16 cellular contexts compared by ENCODE assay signal in the genomic region with DNA sequence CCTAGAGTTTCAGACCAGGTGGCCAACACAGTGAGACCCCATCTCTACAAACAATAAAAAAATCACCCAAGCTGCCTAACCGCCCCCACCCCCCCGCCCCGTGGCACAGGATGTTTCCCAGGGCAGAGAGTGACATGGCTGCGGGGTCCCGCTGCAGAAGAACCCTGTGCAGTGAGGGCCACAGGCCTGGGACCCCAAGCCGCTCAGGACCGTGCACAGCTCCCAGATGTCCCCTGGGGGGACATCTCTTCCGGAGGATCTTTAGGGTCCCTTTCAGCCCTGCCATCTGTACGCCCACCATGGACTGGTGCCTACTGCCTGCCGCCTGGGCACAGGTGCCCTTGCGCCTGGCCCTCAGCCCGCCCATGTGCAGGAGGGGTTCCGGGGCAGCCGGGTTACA.
DNase-seq lines count a peak whose midpoint lies in the region; ATAC-seq and TF ChIP-seq lines count a peak whose summit lies in the region.
"Had no signal": no experiment of that assay in that cellular context is flagged by ENCODE, and none has a peak within 500 bp of the region (broad histone marks: within the 10 kb centered on the region; RNA-seq: fewer than 3 reads in every experiment).

No MANE protein-coding gene starts in this region.

- H2BK15ac ChIP-seq in mesendoderm (replicated peaks; ENCODE audit: low read depth): no peak overlapping the region

- H3K27ac Mint-ChIP-seq in WTC11 (no peak overlapping the region), type B pancreatic cell (no peak overlapping the region)
- H3K27ac Mint-ChIP-seq: CD14-positive monocyte; CD8-positive, alpha-beta T cell; H9 had no signal

- H3K4me1 Mint-ChIP-seq in WTC11 (no peaks in the 10 kb centered on the region), type B pancreatic cell (ENCODE audit: unreplicated experiment) (no peaks in the 10 kb centered on the region)
- H3K4me1 Mint-ChIP-seq: CD14-positive monocyte had no signal

- H3K27ac ChIP-seq in coronary artery: no peak overlapping the region
- H3K27ac ChIP-seq in lower lobe of right lung: no peak overlapping the region
- no peak overlapping the region for H3K27ac ChIP-seq in heart right ventricle
- no peak overlapping the region for H3K27ac ChIP-seq in mesendoderm (ENCODE audit: low read depth, low read length)
- H3K27ac ChIP-seq: A549 had no signal

- H3K79me2 ChIP-seq in mesendoderm (ENCODE audit: control insufficient read depth, insufficient read depth, low read length): no peaks in the 10 kb centered on the region

- no peak overlapping the region for H3K4me2 ChIP-seq in mesendoderm (ENCODE audit: low read length)
- H3K4me2 ChIP-seq: A549 had no signal

- no peak for TF ChIP-seq CTCF in WTC11 (IDR thresholded peaks at IDR 0.05)
- TF ChIP-seq CTCF in coronary artery (IDR thresholded peaks at IDR 0.05): no peak
- no peak for TF ChIP-seq CTCF in lower lobe of right lung (IDR thresholded peaks at IDR 0.05)
- no peak for TF ChIP-seq CTCF in type B pancreatic cell (conservative IDR thresholded peaks at IDR 0.05)
- TF ChIP-seq CTCF in heart right ventricle (IDR thresholded peaks at IDR 0.05): no peak

- H3K23ac ChIP-seq in mesendoderm (ENCODE audit: low read length): no peak overlapping the region

- H3K27me3 ChIP-seq in lower lobe of right lung (ENCODE audit: low read depth): no peaks in the 10 kb centered on the region
- peaks cover 0 to 43% (median 20%) of the 10 kb centered on the region in 7 donors for H3K27me3 ChIP-seq in heart right ventricle
- H3K27me3 ChIP-seq in mesendoderm (ENCODE audit: insufficient read depth, low read length, poor library complexity): no peaks in the 10 kb centered on the region

- H2AK5ac ChIP-seq in mesendoderm (ENCODE audit: low read length): no peak overlapping the region

- H3K36me3 ChIP-seq in lower lobe of right lung (no peaks in the 10 kb centered on the region), heart right ventricle (no peaks in the 10 kb centered on the region), mesendoderm (ENCODE audit: control insufficient read depth, insufficient read depth, low read length) (no peaks in the 10 kb centered on the region)

- H3K4ac ChIP-seq in mesendoderm (ENCODE audit: low read depth, low read length): no peak overlapping the region

- DNase-seq in WTC11 (ENCODE audit: low spot score) (peak; percentile 5), coronary artery (ENCODE audit: low spot score) (peak; percentile 46), lower lobe of right lung (peak; percentile 17), type B pancreatic cell (ENCODE audit: extremely low spot score, unreplicated experiment) (peak; percentile 53), heart right ventricle (no peak), mesendoderm (no peak), DMS53 (lab: John Stamatoyannopoulos, UW) (no peak)
- DNase-seq: CD8-positive, alpha-beta T cell; COR-L47; DMS153; DND-41; GDM1; GOT3; H9 had no signal

- 83 to 85% methylated on average over 14 of the region's 14 CpGs for WGBS in heart right ventricle, 2 donors
- WGBS in mesendoderm (ENCODE audit: extremely low coverage, insufficient coverage, low lambda C conversion rate): no CpG with 5 or more reads among the region's 14 CpGs

- CTCF ChIA-PET in WTC11 (lab: Charles Lee): no interaction called here

- H3K9me3 Mint-ChIP-seq in WTC11 (peaks cover 39% of the 10 kb centered on the region), type B pancreatic cell (no peaks in the 10 kb centered on the region)
- H3K9me3 Mint-ChIP-seq: CD8-positive, alpha-beta T cell; H9 had no signal

- no peak overlapping the region for H3K18ac ChIP-seq in mesendoderm (ENCODE audit: low read length)

- peaks cover 14% of the 10 kb centered on the region for H3K27me3 Mint-ChIP-seq in WTC11 (ENCODE audit: low read depth)
- H3K27me3 Mint-ChIP-seq in type B pancreatic cell: peaks cover 52% of the 10 kb centered on the region

- H4K5ac ChIP-seq in mesendoderm (ENCODE audit: low read length): no peak overlapping the region

- POLR2A ChIA-PET in WTC11 (lab: Charles Lee): no interaction called here

- no peaks in the 10 kb centered on the region for H3K4me1 ChIP-seq in lower lobe of right lung
- no peaks in the 10 kb centered on the region for H3K4me1 ChIP-seq in heart right ventricle
- H3K4me1 ChIP-seq in mesendoderm (ENCODE audit: control insufficient read depth, low read depth, low read length): no peaks in the 10 kb centered on the region
- H3K4me1 ChIP-seq: A549 had no signal

- no peak overlapping the region for H3K9ac ChIP-seq in mesendoderm (ENCODE audit: low read length)

- ATAC-seq in WTC11 (no peak), lower lobe of right lung (no peak), heart right ventricle (no peak)
- ATAC-seq: CD8-positive, alpha-beta T cell had no signal

- intact Hi-C loops in lower lobe of right lung (cut with DNase I): no loop called here
- intact Hi-C loops in heart right ventricle (cut with DNase I): no loop called here

- H3K4me3 Mint-ChIP-seq in WTC11 (no peak overlapping the region), type B pancreatic cell (no peak overlapping the region)
- H3K4me3 Mint-ChIP-seq: CD14-positive monocyte; CD8-positive, alpha-beta T cell; H9 had no signal

- H3K9me3 ChIP-seq in lower lobe of right lung (no peaks in the 10 kb centered on the region), heart right ventricle (no peaks in the 10 kb centered on the region)
- H3K9me3 ChIP-seq: A549 had no signal

- no peak overlapping the region for H3K4me3 ChIP-seq in coronary artery
- H3K4me3 ChIP-seq in lower lobe of right lung: no peak overlapping the region
- no peak overlapping the region for H3K4me3 ChIP-seq in heart right ventricle
- H3K4me3 ChIP-seq in mesendoderm (ENCODE audit: low read length): no peak overlapping the region
- H3K4me3 ChIP-seq: A549 had no signal

- H4K8ac ChIP-seq in mesendoderm (ENCODE audit: low read depth, low read length): no peak overlapping the region

- no peak overlapping the region for H2BK120ac ChIP-seq in mesendoderm (ENCODE audit: low read depth, low read length)

- no peak overlapping the region for H2BK5ac ChIP-seq in mesendoderm (ENCODE audit: low read length)

- peaks cover 16% of the 10 kb centered on the region for H3K36me3 Mint-ChIP-seq in WTC11
- no peaks in the 10 kb centered on the region for H3K36me3 Mint-ChIP-seq in type B pancreatic cell
- H3K36me3 Mint-ChIP-seq: CD14-positive monocyte; CD8-positive, alpha-beta T cell had no signal

- no peak overlapping the region for H3K56ac ChIP-seq in mesendoderm (ENCODE audit: low read length)

- H3K79me1 ChIP-seq in mesendoderm (ENCODE audit: low read length): no peaks in the 10 kb centered on the region

TF ChIP-seq in WTC11, 78 proteins besides CTCF, POLR2A, EP300 and RAD21 (continues in another document):
- TF ChIP-seq ZNF121 (CRISPR knock-in tag; IDR thresholded peaks at IDR 0.05) (no peak), ZNF219 (CRISPR knock-in tag; IDR thresholded peaks at IDR 0.05; ENCODE audit: borderline replicate concordance) (no peak), TCF7 (CRISPR knock-in tag; IDR thresholded peaks at IDR 0.05; ENCODE audit: low read depth) (no peak), CBFB (CRISPR knock-in tag; IDR thresholded peaks at IDR 0.05; ENCODE audit: low read depth) (no peak), GRHL2 (CRISPR knock-in tag; IDR thresholded peaks at IDR 0.05; ENCODE audit: insufficient replicate concordance, severe bottlenecking) (no peak), ELF4 (CRISPR knock-in tag; IDR thresholded peaks at IDR 0.05; ENCODE audit: low read depth) (no peak)
- TF ChIP-seq, protein P1, sequence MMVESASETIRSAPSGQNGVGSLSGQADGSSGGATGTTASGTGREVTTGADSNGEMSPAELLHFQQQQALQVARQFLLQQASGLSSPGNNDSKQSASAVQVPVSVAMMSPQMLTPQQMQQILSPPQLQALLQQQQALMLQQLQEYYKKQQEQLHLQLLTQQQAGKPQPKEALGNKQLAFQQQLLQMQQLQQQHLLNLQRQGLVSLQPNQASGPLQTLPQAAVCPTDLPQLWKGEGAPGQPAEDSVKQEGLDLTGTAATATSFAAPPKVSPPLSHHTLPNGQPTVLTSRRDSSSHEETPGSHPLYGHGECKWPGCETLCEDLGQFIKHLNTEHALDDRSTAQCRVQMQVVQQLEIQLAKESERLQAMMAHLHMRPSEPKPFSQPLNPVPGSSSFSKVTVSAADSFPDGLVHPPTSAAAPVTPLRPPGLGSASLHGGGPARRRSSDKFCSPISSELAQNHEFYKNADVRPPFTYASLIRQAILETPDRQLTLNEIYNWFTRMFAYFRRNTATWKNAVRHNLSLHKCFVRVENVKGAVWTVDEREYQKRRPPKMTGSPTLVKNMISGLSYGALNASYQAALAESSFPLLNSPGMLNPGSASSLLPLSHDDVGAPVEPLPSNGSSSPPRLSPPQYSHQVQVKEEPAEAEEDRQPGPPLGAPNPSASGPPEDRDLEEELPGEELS (CRISPR knock-in tag; IDR thresholded peaks at IDR 0.05): no peak
- TF ChIP-seq, protein P2, sequence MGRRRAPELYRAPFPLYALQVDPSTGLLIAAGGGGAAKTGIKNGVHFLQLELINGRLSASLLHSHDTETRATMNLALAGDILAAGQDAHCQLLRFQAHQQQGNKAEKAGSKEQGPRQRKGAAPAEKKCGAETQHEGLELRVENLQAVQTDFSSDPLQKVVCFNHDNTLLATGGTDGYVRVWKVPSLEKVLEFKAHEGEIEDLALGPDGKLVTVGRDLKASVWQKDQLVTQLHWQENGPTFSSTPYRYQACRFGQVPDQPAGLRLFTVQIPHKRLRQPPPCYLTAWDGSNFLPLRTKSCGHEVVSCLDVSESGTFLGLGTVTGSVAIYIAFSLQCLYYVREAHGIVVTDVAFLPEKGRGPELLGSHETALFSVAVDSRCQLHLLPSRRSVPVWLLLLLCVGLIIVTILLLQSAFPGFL (CRISPR knock-in tag; IDR thresholded peaks at IDR 0.05; ENCODE audit: borderline replicate concordance): no peak
- TF ChIP-seq, protein P3, sequence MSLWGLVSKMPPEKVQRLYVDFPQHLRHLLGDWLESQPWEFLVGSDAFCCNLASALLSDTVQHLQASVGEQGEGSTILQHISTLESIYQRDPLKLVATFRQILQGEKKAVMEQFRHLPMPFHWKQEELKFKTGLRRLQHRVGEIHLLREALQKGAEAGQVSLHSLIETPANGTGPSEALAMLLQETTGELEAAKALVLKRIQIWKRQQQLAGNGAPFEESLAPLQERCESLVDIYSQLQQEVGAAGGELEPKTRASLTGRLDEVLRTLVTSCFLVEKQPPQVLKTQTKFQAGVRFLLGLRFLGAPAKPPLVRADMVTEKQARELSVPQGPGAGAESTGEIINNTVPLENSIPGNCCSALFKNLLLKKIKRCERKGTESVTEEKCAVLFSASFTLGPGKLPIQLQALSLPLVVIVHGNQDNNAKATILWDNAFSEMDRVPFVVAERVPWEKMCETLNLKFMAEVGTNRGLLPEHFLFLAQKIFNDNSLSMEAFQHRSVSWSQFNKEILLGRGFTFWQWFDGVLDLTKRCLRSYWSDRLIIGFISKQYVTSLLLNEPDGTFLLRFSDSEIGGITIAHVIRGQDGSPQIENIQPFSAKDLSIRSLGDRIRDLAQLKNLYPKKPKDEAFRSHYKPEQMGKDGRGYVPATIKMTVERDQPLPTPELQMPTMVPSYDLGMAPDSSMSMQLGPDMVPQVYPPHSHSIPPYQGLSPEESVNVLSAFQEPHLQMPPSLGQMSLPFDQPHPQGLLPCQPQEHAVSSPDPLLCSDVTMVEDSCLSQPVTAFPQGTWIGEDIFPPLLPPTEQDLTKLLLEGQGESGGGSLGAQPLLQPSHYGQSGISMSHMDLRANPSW (CRISPR knock-in tag; conservative IDR thresholded peaks at IDR 0.05; ENCODE audit: low read depth): no peak

Comparison
In these comparisons a context has a peak if more than half of its experiments do, and no peak if none do; other contexts are left out.
1. DNase-seq: peak in WTC11 (single experiment), coronary artery (single experiment), lower lobe of right lung (single experiment) and type B pancreatic cell (single experiment); none in heart right ventricle (0 of 2), mesendoderm (single experiment) and DMS53 (single experiment).